In the genomic region with DNA sequence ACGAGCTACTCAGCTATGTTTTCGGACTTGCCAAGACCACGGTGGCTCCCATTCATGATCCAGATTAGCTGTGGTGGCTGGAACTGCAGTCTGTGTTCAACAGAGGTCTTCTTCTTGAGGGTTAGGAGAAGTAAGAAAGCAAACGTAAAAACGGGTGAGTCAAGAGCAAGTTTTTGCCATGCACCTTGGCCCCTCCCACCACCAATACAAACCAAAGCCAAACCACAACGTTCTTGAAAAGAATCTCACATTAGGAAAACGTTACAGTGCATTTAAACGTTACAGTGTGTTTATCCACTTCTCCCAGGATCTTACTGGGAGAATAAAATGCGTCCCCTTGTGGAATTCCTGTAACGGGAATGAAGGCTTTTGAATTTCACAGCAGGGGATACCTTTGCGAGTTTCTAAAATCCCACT, we compare ENCODE assay signal across 8 cellular contexts. TPM values are rescaled to one million over a fixed set of nuclear protein-coding genes. Genes with fewer than 3 reads are reported as not detected.
A peak's percentile ranks its signal among the peaks of the same experiment; 100 is the strongest.
DNase-seq lines count a peak whose midpoint lies in the region; ATAC-seq and TF ChIP-seq lines count a peak whose summit lies in the region.

No MANE protein-coding gene starts in this region.

- no peaks in the 10 kb centered on the region for H3K4me1 ChIP-seq in mesenchymal stem cell (ENCODE audit: control insufficient read depth, insufficient read depth, low read depth, low read length)

- H2BK5ac ChIP-seq in mesenchymal stem cell (ENCODE audit: low read depth, low read length, poor library complexity, severe bottlenecking), result no peak overlapping the region

- TF ChIP-seq CTCF in WTC11 (IDR thresholded peaks at IDR 0.05) (no peak), chondrocyte (IDR thresholded peaks at IDR 0.05) (peak; percentile 64)

- H3K79me1 ChIP-seq in mesenchymal stem cell (replicated peaks; ENCODE audit: low read length, poor library complexity, severe bottlenecking), result peaks cover 12% of the 10 kb centered on the region

- H3K4me3 Mint-ChIP-seq in WTC11 (peak overlapping the region; percentile 97), chondrocyte (ENCODE audit: unreplicated experiment) (peak overlapping the region; percentile 96)

- no peak overlapping the region for H2BK12ac ChIP-seq in mesenchymal stem cell (ENCODE audit: low read length in 2 of 2)

- H3K36me3 Mint-ChIP-seq in WTC11 (no peaks in the 10 kb centered on the region), chondrocyte (ENCODE audit: low read depth) (no peaks in the 10 kb centered on the region)

- no peaks in the 10 kb centered on the region for H3K9me3 ChIP-seq in mesenchymal stem cell (ENCODE audit: control insufficient read depth, low read length)

- H3K4me3 ChIP-seq in mesenchymal stem cell (ENCODE audit: insufficient read depth in 1 of 2, low read depth in 1 of 2, low read length in 2 of 2), result peak overlapping the region in 1 of 2 experiments; percentile 93

- H3K4me2 ChIP-seq in mesenchymal stem cell (ENCODE audit: low read length, poor library complexity, severe bottlenecking), result peak overlapping the region; percentile 92

- no peak overlapping the region for H2BK120ac ChIP-seq in mesenchymal stem cell (ENCODE audit: low read depth, low read length)

- H3K4ac ChIP-seq in mesenchymal stem cell (ENCODE audit: low read depth in 1 of 2, low read length in 2 of 2), result no peak overlapping the region

- no peak overlapping the region for H3K23ac ChIP-seq in mesenchymal stem cell (ENCODE audit: low read length in 2 of 2)

- 21% methylated on average over 11 of the region's 11 CpGs for WGBS in mesenchymal stem cell

- H3K27me3 ChIP-seq in mesenchymal stem cell (ENCODE audit: control insufficient read depth in 1 of 2, insufficient read depth in 1 of 2, low read length in 2 of 2), result no peaks in the 10 kb centered on the region

- H2BK15ac ChIP-seq in mesenchymal stem cell (ENCODE audit: low read depth, poor library complexity, severe bottlenecking), result no peak overlapping the region

- H3K14ac ChIP-seq in mesenchymal stem cell (ENCODE audit: low read length in 2 of 2), result no peak overlapping the region

- H4K8ac ChIP-seq in mesenchymal stem cell (ENCODE audit: low read length), result no peak overlapping the region

- H3K27ac ChIP-seq in mesenchymal stem cell (ENCODE audit: low read length, poor library complexity, severe bottlenecking), result peak overlapping the region; percentile 18

- in situ Hi-C loops in ACHN (cut with HindIII; ENCODE audit: low pct_ligation_motif_present, low pct_unique_long_range_greater_than_20kb, low sequenced_read_pairs), result no loop called here

- H3K27ac Mint-ChIP-seq in WTC11, result peak overlapping the region; percentile 74
- peak overlapping the region; percentile 94 for H3K27ac Mint-ChIP-seq in chondrocyte (ENCODE audit: unreplicated experiment)

- H3K4me1 Mint-ChIP-seq in WTC11 (peaks cover 10% of the 10 kb centered on the region; the same call in 1 of the 2 replicates), chondrocyte (ENCODE audit: low read depth) (peaks cover 20% of the 10 kb centered on the region)

- H3K27me3 Mint-ChIP-seq in WTC11 (ENCODE audit: low read depth) (no peaks in the 10 kb centered on the region), chondrocyte (ENCODE audit: low read depth) (no peaks in the 10 kb centered on the region)

- no peaks in the 10 kb centered on the region for H3K36me3 ChIP-seq in mesenchymal stem cell (ENCODE audit: control insufficient read depth in 1 of 2, insufficient read depth in 2 of 2, low read depth in 1 of 2, low read length in 2 of 2)

- CTCF ChIA-PET in WTC11 (lab: Charles Lee), result interaction anchor here (0.6 to 2.6 kb wide), 13 partner anchors 16 to 971 kb away, joined by 3 to 27 read pairs (median 4); partner anchors contain the start of gene NFU1

- H2AK5ac ChIP-seq in mesenchymal stem cell (ENCODE audit: low read length, severe bottlenecking), result no peak overlapping the region

- POLR2A ChIA-PET in WTC11 (lab: Charles Lee), result interaction anchor here (0.9 to 1.1 kb wide), 3 partner anchors 10 to 178 kb away, joined by 3 to 4 read pairs (median 4); no protein-coding TSS in a partner anchor

- peak; percentile 57 for DNase-seq in ACHN
- peak; percentile 33 for DNase-seq in HS-5 (ENCODE audit: low read depth)
- DNase-seq in WTC11 (ENCODE audit: low spot score), result no peak
- DNase-seq in chondrocyte (ENCODE audit: low spot score), result no peak
- DNase-seq in mesenchymal stem cell, result peak; percentile 73
- peak; percentile 51 to 58 for DNase-seq in stimulated activated CD8-positive, alpha-beta memory T cell treated with anti-CD3 and anti-CD28 coated beads, Interleukin-7, amount 100 ng/mL, for 4 hours (ENCODE audit: low read depth in 2 of 2)
- no peak for DNase-seq in NCI-H2196 treated with DMSO at 0.1 percent for 48 hours (lab: John Stamatoyannopoulos, UW; ENCODE audit: unreplicated experiment)
- DNase-seq in COLO668 (lab: John Stamatoyannopoulos, UW; ENCODE audit: unreplicated experiment), result no peak

- H2AFZ ChIP-seq in mesenchymal stem cell (ENCODE audit: low read depth, low read length), result no peak overlapping the region

- H4K91ac ChIP-seq in mesenchymal stem cell (ENCODE audit: low read length), result no peak overlapping the region

- H3K9me3 Mint-ChIP-seq in WTC11 (no peaks in the 10 kb centered on the region), chondrocyte (ENCODE audit: low read depth) (no peaks in the 10 kb centered on the region)

- peak overlapping the region; percentile 92 for H3K9ac ChIP-seq in mesenchymal stem cell (ENCODE audit: low read length)

- no peak overlapping the region for H3K18ac ChIP-seq in mesenchymal stem cell (ENCODE audit: low read depth in 1 of 2, low read length in 2 of 2)

- ATAC-seq in WTC11, result no peak

TF ChIP-seq in WTC11, 78 proteins besides CTCF, POLR2A, EP300 and RAD21 (continues in another document):
- TF ChIP-seq ZNF416 (CRISPR knock-in tag; IDR thresholded peaks at IDR 0.05), result no peak
- TF ChIP-seq ZNF423 (CRISPR knock-in tag; IDR thresholded peaks at IDR 0.05), result no peak
- no peak for TF ChIP-seq HMGA2 (CRISPR knock-in tag; IDR thresholded peaks at IDR 0.05)
- TF ChIP-seq IRF1 (CRISPR knock-in tag; IDR thresholded peaks at IDR 0.05), result no peak
- TF ChIP-seq CDX4 (CRISPR knock-in tag; IDR thresholded peaks at IDR 0.05; ENCODE audit: borderline replicate concordance), result no peak
- TF ChIP-seq ZBTB21 (CRISPR knock-in tag; IDR thresholded peaks at IDR 0.05; ENCODE audit: borderline replicate concordance), result no peak
- TF ChIP-seq ZNF219 (CRISPR knock-in tag; IDR thresholded peaks at IDR 0.05; ENCODE audit: borderline replicate concordance), result no peak
- TF ChIP-seq, protein P1, sequence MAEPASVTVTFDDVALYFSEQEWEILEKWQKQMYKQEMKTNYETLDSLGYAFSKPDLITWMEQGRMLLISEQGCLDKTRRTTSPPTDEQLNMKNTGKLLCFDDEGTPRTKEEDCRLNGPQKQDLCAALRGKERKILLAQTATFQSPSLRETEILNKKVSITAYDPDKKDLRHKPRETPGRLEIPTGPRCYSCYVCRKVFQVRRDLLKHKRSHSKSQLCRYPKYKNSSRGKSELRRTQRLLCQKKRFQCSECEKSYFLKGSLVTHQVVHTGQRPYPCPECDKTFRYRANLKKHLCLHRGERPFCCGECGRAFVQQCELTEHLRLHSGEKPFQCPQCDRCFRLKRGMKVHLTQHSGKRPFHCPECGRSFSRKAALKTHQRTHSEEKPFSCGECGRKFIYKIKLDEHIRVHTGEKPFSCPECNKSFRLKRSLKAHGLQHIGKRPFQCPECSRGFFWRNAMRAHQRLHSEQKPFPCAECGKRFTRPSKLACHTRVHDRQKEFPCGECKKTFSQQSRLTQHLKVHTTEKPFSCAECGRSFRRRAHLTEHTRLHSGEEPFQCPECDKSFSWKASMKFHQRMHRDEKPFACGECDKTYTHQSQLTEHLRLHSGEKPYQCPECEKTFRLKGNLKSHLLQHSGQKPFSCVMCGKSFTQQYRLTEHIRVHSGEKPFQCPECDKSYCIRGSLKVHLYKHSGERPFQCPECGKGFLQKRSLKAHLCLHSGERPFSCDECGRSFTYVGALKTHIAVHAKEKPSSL (CRISPR knock-in tag; conservative IDR thresholded peaks at IDR 0.05), result no peak
- TF ChIP-seq ERG (CRISPR knock-in tag; IDR thresholded peaks at IDR 0.05), result no peak

RNA-seq across cellular contexts. Expression of gene FBXO48, which starts 0.7 kb away (rescaled TPM):
- total RNA-seq in WTC11 (2021) (1.3 to 1.5 TPM (median 1.3 TPM) in 3 replicates), chondrocyte (0.55 to 0.63 TPM (median 0.62 TPM) in 3 replicates)
- 0.61 TPM for polyA plus RNA-seq in mesenchymal stem cell (2013, experiment 1 of 2)
- 0.59 TPM for polyA plus RNA-seq in mesenchymal stem cell (2013, experiment 2 of 2)

RNA-seq across cellular contexts. Expression of gene APLF, which starts 1.0 kb away (rescaled TPM):
- 2.7 to 4.0 TPM (median 3.9 TPM) in 3 replicates for total RNA-seq in WTC11 (2021)
- 3.9 to 4.5 TPM (median 4.3 TPM) in 3 replicates for total RNA-seq in chondrocyte
- 1.3 TPM for polyA plus RNA-seq in mesenchymal stem cell (2013, experiment 1 of 2)
- polyA plus RNA-seq in mesenchymal stem cell (2013, experiment 2 of 2), result 1.4 TPM

Comparison
In these comparisons a context has a peak if more than half of its experiments do, and no peak if none do; other contexts are left out.
1. DNase-seq: peak in ACHN (single experiment), HS-5 (single experiment), mesenchymal stem cell (single experiment) and stimulated activated CD8-positive, alpha-beta memory T cell treated with anti-CD3 and anti-CD28 coated beads, Interleukin-7, amount 100 ng/mL, for 4 hours (2 of 2); none in WTC11 (single experiment), chondrocyte (single experiment), NCI-H2196 treated with DMSO at 0.1 percent for 48 hours (single experiment) and COLO668 (single experiment).